Comparison of ENCODE assay signal across 8 cellular contexts in genomic region chr20:61886721-61887658, GRCh38.
A peak's percentile ranks its signal among the peaks of the same experiment; 100 is the strongest.
DNase-seq lines count a peak whose midpoint lies in the region; ATAC-seq and TF ChIP-seq lines count a peak whose summit lies in the region.

No MANE protein-coding gene starts in this region.

- no peak overlapping the region for H3K9ac ChIP-seq in Loucy (ENCODE audit: low read depth, low read length, poor library complexity, severe bottlenecking)

- no peaks in the 10 kb centered on the region for H4K20me1 ChIP-seq in Loucy (ENCODE audit: insufficient read depth, low read length, poor library complexity, severe bottlenecking)

- H3K9me2 ChIP-seq in Loucy (replicated peaks; ENCODE audit: low read depth, low read length) = no peaks in the 10 kb centered on the region

- H3K36me3 ChIP-seq in Loucy (ENCODE audit: insufficient read depth, low read length) = no peaks in the 10 kb centered on the region

- peak; percentile 98 for TF ChIP-seq CTCF in Loucy (conservative IDR thresholded peaks at IDR 0.05; ENCODE audit: low read length)
- peak; percentile 82 for TF ChIP-seq CTCF in fibroblast of mammary gland (conservative IDR thresholded peaks at IDR 0.05; ENCODE audit: control insufficient read depth, insufficient read depth, low read depth, low read length)
- TF ChIP-seq CTCF in osteocyte (IDR thresholded peaks at IDR 0.05) = peak; percentile 72

- ATAC-seq in GM19397 (IDR thresholded peaks at IDR 0.05; ENCODE audit: unreplicated experiment) (no peak), HG02973 (IDR thresholded peaks at IDR 0.05; ENCODE audit: unreplicated experiment) (no peak)

- H3K4me3 ChIP-seq in Loucy (ENCODE audit: low read length, poor library complexity, severe bottlenecking) = no peak overlapping the region
- no peak overlapping the region for H3K4me3 ChIP-seq in fibroblast of mammary gland (ENCODE audit: control insufficient read depth, low read depth, low read length)

- no peak overlapping the region for H3K4me3 Mint-ChIP-seq in osteocyte (ENCODE audit: unreplicated experiment)

- H3K27ac Mint-ChIP-seq in osteocyte (ENCODE audit: unreplicated experiment) = no peak overlapping the region

- no peak overlapping the region for H2AFZ ChIP-seq in Loucy (ENCODE audit: low read length)

- H3K27me3 Mint-ChIP-seq in osteocyte (ENCODE audit: unreplicated experiment) = no peaks in the 10 kb centered on the region

- H3K9me3 Mint-ChIP-seq in osteocyte (ENCODE audit: unreplicated experiment) = peaks cover 7% of the 10 kb centered on the region

- no peaks in the 10 kb centered on the region for H3F3A ChIP-seq in Loucy (ENCODE audit: low read depth)

- no peaks in the 10 kb centered on the region for H3K79me2 ChIP-seq in Loucy (ENCODE audit: insufficient read depth, low read length)

- no peaks in the 10 kb centered on the region for H3K27me3 ChIP-seq in Loucy (ENCODE audit: insufficient read depth, low read length, poor library complexity, severe bottlenecking)

- peaks cover 3% of the 10 kb centered on the region for H3K4me1 Mint-ChIP-seq in osteocyte (ENCODE audit: unreplicated experiment)

- no peaks in the 10 kb centered on the region for H3K36me3 Mint-ChIP-seq in osteocyte (ENCODE audit: unreplicated experiment)

- DNase-seq in SKM-1 treated with dmso at 0.1 percent for 144 hours (lab: John Stamatoyannopoulos, UW; ENCODE audit: unreplicated experiment) = peak; percentile 9
- no peak for DNase-seq in SKM-1 (lab: John Stamatoyannopoulos, UW; ENCODE audit: unreplicated experiment)
- DNase-seq in activated CD4-positive, alpha-beta T cell treated with anti-CD3 and anti-CD28 coated beads for 48 hours = peak; percentile 57
- peak; percentile 48 for DNase-seq in fibroblast of mammary gland (ENCODE audit: low read depth)
- DNase-seq in osteocyte (ENCODE audit: extremely low spot score, unreplicated experiment) = no peak

- no peaks in the 10 kb centered on the region for H3K9me3 ChIP-seq in Loucy (ENCODE audit: insufficient read depth, low read depth, low read length)

- H3K4me1 ChIP-seq in Loucy (ENCODE audit: insufficient read depth, low read length, poor library complexity, severe bottlenecking) = peaks cover 23% of the 10 kb centered on the region

- peak overlapping the region; percentile 36 for H3K4me2 ChIP-seq in Loucy (ENCODE audit: low read depth, low read length, poor library complexity, severe bottlenecking)

Comparison
In these comparisons a context has a peak if more than half of its experiments do, and no peak if none do; other contexts are left out.
1. DNase-seq: peak in SKM-1 treated with dmso at 0.1 percent for 144 hours (single experiment), activated CD4-positive, alpha-beta T cell treated with anti-CD3 and anti-CD28 coated beads for 48 hours (single experiment) and fibroblast of mammary gland (single experiment); none in SKM-1 (single experiment) and osteocyte (single experiment).
2. Peak in every context shown above with its lines, with median percentiles within 50 percentile points of each other: CTCF ChIP-seq.